ENCODE assay signal across 15 cellular contexts in genomic region chr5:7779019-7779662, GRCh38.
DNase-seq lines count a peak whose midpoint lies in the region; ATAC-seq, FAIRE-seq and TF ChIP-seq lines count a peak whose summit lies in the region.
"Had no signal": no experiment of that assay in that cellular context is flagged by ENCODE, and none has a peak within 500 bp of the region (broad histone marks: within the 10 kb centered on the region; RNA-seq: fewer than 3 reads in every experiment).

No MANE protein-coding gene starts in this region.

- H3K4me3 Mint-ChIP-seq in CD4-positive, alpha-beta T cell: peak overlapping the region; percentile 12
- H3K4me3 Mint-ChIP-seq in activated naive CD8-positive, alpha-beta T cell treated with anti-CD3 and anti-CD28 coated beads for 36 hours: no peak overlapping the region
- H3K4me3 Mint-ChIP-seq: B cell had no signal

- peaks cover 85% of the 10 kb centered on the region for H3K27me3 Mint-ChIP-seq in CD4-positive, alpha-beta T cell
- H3K27me3 Mint-ChIP-seq in activated naive CD8-positive, alpha-beta T cell treated with anti-CD3 and anti-CD28 coated beads for 36 hours: peaks cover 75% of the 10 kb centered on the region

- peaks cover 53% of the 10 kb centered on the region for H3K27me3 ChIP-seq in CD4-positive, alpha-beta T cell (ENCODE audit: control insufficient read depth, insufficient read depth, low read length)
- peaks cover 0 to 20% (median 0%) of the 10 kb centered on the region in 9 donors for H3K27me3 ChIP-seq in heart left ventricle

- intact Hi-C loops in CD4-positive, alpha-beta T cell (cut with DNase I, micrococcal nuclease): no loop called here
- intact Hi-C loops in heart left ventricle (cut with DNase I): no loop called here
- intact Hi-C loops in lower leg skin (cut with DNase I; ENCODE audit: low total_unique reads): no loop called here

- no peak for TF ChIP-seq POLR2A in heart left ventricle (IDR thresholded peaks at IDR 0.05)
- no peak for TF ChIP-seq POLR2A in lower leg skin (IDR thresholded peaks at IDR 0.05)

- H3K4me1 Mint-ChIP-seq in CD4-positive, alpha-beta T cell (ENCODE audit: low read depth): peaks cover 16% of the 10 kb centered on the region
- peaks cover 10% of the 10 kb centered on the region for H3K4me1 Mint-ChIP-seq in activated naive CD8-positive, alpha-beta T cell treated with anti-CD3 and anti-CD28 coated beads for 36 hours
- H3K4me1 Mint-ChIP-seq: B cell had no signal

- H3K4me3 ChIP-seq in heart left ventricle (no peak overlapping the region), lower leg skin (ENCODE audit: low read depth, poor library complexity, severe bottlenecking) (no peak overlapping the region)

- no peak overlapping the region for H3K27ac ChIP-seq in CD4-positive, alpha-beta T cell (ENCODE audit: low read depth, low read length)
- no peak overlapping the region for H3K27ac ChIP-seq in heart left ventricle

- no peak overlapping the region for H3K27ac Mint-ChIP-seq in CD4-positive, alpha-beta T cell
- H3K27ac Mint-ChIP-seq in activated naive CD8-positive, alpha-beta T cell treated with anti-CD3 and anti-CD28 coated beads for 36 hours: no peak overlapping the region
- H3K27ac Mint-ChIP-seq: B cell, progenitor cell of endocrine pancreas had no signal

- H3K36me3 ChIP-seq in heart left ventricle: no peaks in the 10 kb centered on the region

- no peak for FAIRE-seq in urothelium cell line (lab: Jason Lieb, UNC)

- no peaks in the 10 kb centered on the region for H3K9me3 ChIP-seq in CD4-positive, alpha-beta T cell (ENCODE audit: control insufficient read depth, low read length)
- H3K9me3 ChIP-seq in heart left ventricle: no peaks in the 10 kb centered on the region

- ATAC-seq in CD4-positive, alpha-beta T cell (ENCODE audit: poor library complexity): no peak
- peak; percentile 49 for ATAC-seq in GM19043 (IDR thresholded peaks at IDR 0.05; ENCODE audit: low read depth, unreplicated experiment)
- ATAC-seq in HG03378 (IDR thresholded peaks at IDR 0.05; ENCODE audit: unreplicated experiment): peak; percentile 61
- ATAC-seq in heart left ventricle: no peak
- ATAC-seq in GM19023 (IDR thresholded peaks at IDR 0.05; ENCODE audit: unreplicated experiment): no peak

- TF ChIP-seq CTCF in CD4-positive, alpha-beta T cell (IDR thresholded peaks at IDR 0.05): no peak
- TF ChIP-seq CTCF in heart left ventricle (IDR thresholded peaks at IDR 0.05) (no peak), lower leg skin (IDR thresholded peaks at IDR 0.05) (no peak)

- DNase-seq in CD4-positive, alpha-beta T cell: no peak
- DNase-seq in activated naive CD8-positive, alpha-beta T cell treated with anti-CD3 and anti-CD28 coated beads for 36 hours: peak; percentile 12
- DNase-seq in heart left ventricle: no peak
- DNase-seq in urothelium cell line (ENCODE audit: low spot score): no peak
- no peak for DNase-seq in lower leg skin (ENCODE audit: low spot score in 2 of 2)
- DNase-seq: anterior cingulate cortex; hippocampal formation; mammary epithelial cell; NCI-H82; stimulated activated CD4-positive, alpha-beta T cell treated with anti-CD3 and anti-CD28 coated beads, Interleukin-2, amount 100 ng/mL, for 48 hours had no signal

- CTCF ChIA-PET in CD4-positive, alpha-beta T cell (lab: Charles Lee): interaction anchor here (0.9 kb wide), 1 partner anchor 108 kb away, joined by 3 read pairs; no protein-coding TSS in a partner anchor

- POLR2A ChIA-PET in CD4-positive, alpha-beta T cell (lab: Charles Lee): no interaction called here

- H3K36me3 Mint-ChIP-seq in CD4-positive, alpha-beta T cell (ENCODE audit: low read depth): no peaks in the 10 kb centered on the region
- H3K36me3 Mint-ChIP-seq in activated naive CD8-positive, alpha-beta T cell treated with anti-CD3 and anti-CD28 coated beads for 36 hours: no peaks in the 10 kb centered on the region

- H3K9me3 Mint-ChIP-seq in CD4-positive, alpha-beta T cell: no peaks in the 10 kb centered on the region
- no peaks in the 10 kb centered on the region for H3K9me3 Mint-ChIP-seq in activated naive CD8-positive, alpha-beta T cell treated with anti-CD3 and anti-CD28 coated beads for 36 hours

- 50 to 58% (median 52%) methylated on average over 6 of the region's 6 CpGs for WGBS in heart left ventricle, 4 donors
- WGBS in lower leg skin, 2 donors: 46 to 56% methylated on average over 6 of the region's 6 CpGs

- H3K4me1 ChIP-seq in heart left ventricle: no peaks in the 10 kb centered on the region

Comparison
In these comparisons a context has a peak if more than half of its experiments do, and no peak if none do; other contexts are left out.
1. ATAC-seq: peak in GM19043 (single experiment) and HG03378 (single experiment); none in CD4-positive, alpha-beta T cell (single experiment), heart left ventricle (0 of 4) and GM19023 (single experiment).